In genomic region chr17:48025040-48025903, GRCh38 we compare ENCODE assay signal across 8 cellular contexts. TPM values are rescaled to one million over a fixed set of nuclear protein-coding genes. Genes with fewer than 3 reads are reported as not detected.
A peak's percentile ranks its signal among the peaks of the same experiment; 100 is the strongest.
DNase-seq lines count a peak whose midpoint lies in the region; ATAC-seq and TF ChIP-seq lines count a peak whose summit lies in the region.

No MANE protein-coding gene starts in this region.

- peak overlapping the region; percentile 57 for H2AFZ ChIP-seq in neuron (ENCODE audit: low read depth, low read length)

- no peak overlapping the region for H3K27ac ChIP-seq in SJCRH30
- peak overlapping the region; percentile 30 for H3K27ac ChIP-seq in foreskin keratinocyte
- H3K27ac ChIP-seq in stomach smooth muscle (ENCODE audit: low read length): peak overlapping the region; percentile 91

- H3K4me1 ChIP-seq in SJCRH30 (peaks cover 17% of the 10 kb centered on the region; the same call in 1 of the 2 replicates), foreskin keratinocyte (peaks cover 6% of the 10 kb centered on the region), neuron (ENCODE audit: insufficient read depth, low read length) (peaks cover 34% of the 10 kb centered on the region), stomach smooth muscle (ENCODE audit: control insufficient read depth, insufficient read depth, low read length) (peaks cover 35% of the 10 kb centered on the region)

- H3K9ac ChIP-seq in stomach smooth muscle (ENCODE audit: low read length in 2 of 2): peak overlapping the region; percentile 4 to 47

- peak; percentile 69 for TF ChIP-seq CTCF in HFF-Myc (IDR thresholded peaks at IDR 0.05; ENCODE audit: low read depth, low read length, missing control alignments)
- peak; percentile 99 for TF ChIP-seq CTCF in foreskin keratinocyte (conservative IDR thresholded peaks at IDR 0.05)

- H3K4me3 ChIP-seq in HFF-Myc (replicated peaks; ENCODE audit: low read depth, low read length) (peak overlapping the region; percentile 51), SJCRH30 (peak overlapping the region; percentile 58), neuron (ENCODE audit: low read length) (peak overlapping the region; percentile 46), stomach smooth muscle (ENCODE audit: low read length in 2 of 2) (peak overlapping the region; percentile 81 to 84)

- ATAC-seq in foreskin keratinocyte: peak; percentile 70

- H3K9me3 ChIP-seq in SJCRH30 (replicated peaks) (no peaks in the 10 kb centered on the region), neuron (ENCODE audit: low read length) (no peaks in the 10 kb centered on the region), stomach smooth muscle (ENCODE audit: control insufficient read depth in 2 of 2, low read length in 2 of 2) (no peaks in the 10 kb centered on the region)

- peak; percentile 91 for DNase-seq in GDM1 (lab: John Stamatoyannopoulos, UW)
- peak; percentile 89 for DNase-seq in HFF-Myc (ENCODE audit: extremely low read depth, low read depth)
- peak; percentile 94 for DNase-seq in MV-4-11 (lab: John Stamatoyannopoulos, UW)
- peak; percentile 98 for DNase-seq in SJCRH30
- peak; percentile 97 to 98 (median 98) for DNase-seq in activated naive CD4-positive, alpha-beta T cell (lab: John Stamatoyannopoulos, UW)
- peak; percentile 86 to 93 for DNase-seq in foreskin keratinocyte

- H3K27me3 ChIP-seq in SJCRH30 (0 out of 2 replicates have a peak, but pooled peaks cover 2% of the 10 kb centered on the region), foreskin keratinocyte (no peaks in the 10 kb centered on the region), neuron (ENCODE audit: insufficient read depth, low read length) (no peaks in the 10 kb centered on the region), stomach smooth muscle (ENCODE audit: control insufficient read depth in 1 of 2, insufficient read depth in 2 of 2, low read length in 2 of 2) (no peaks in the 10 kb centered on the region)

- H3K36me3 ChIP-seq in SJCRH30 (no peaks in the 10 kb centered on the region), neuron (ENCODE audit: insufficient read depth, low read length) (no peaks in the 10 kb centered on the region), stomach smooth muscle (ENCODE audit: control insufficient read depth in 2 of 2, insufficient read depth in 2 of 2, low read length in 2 of 2) (no peaks in the 10 kb centered on the region)

RNA-seq across cellular contexts. Expression of gene COPZ2, which starts 12.3 kb away (rescaled TPM):
- total RNA-seq in SJCRH30 (2014; rRNA removed; shearing (Covaris generic)): 0.32 TPM in 1 of 2 replicates, not detected in the other
- total RNA-seq in foreskin keratinocyte: 16.8 and 18.0 TPM in 2 replicates
- 18.3 and 23.3 TPM in 2 replicates for polyA plus RNA-seq in foreskin keratinocyte

RNA-seq across cellular contexts. Expression of gene NFE2L1, which starts 22.9 kb away (rescaled TPM):
- 75.1 and 78.1 TPM in 2 replicates for total RNA-seq in SJCRH30 (2014; rRNA removed; shearing (Covaris generic))
- 106 and 116 TPM in 2 replicates for total RNA-seq in foreskin keratinocyte
- 58.7 and 62.8 TPM in 2 replicates for polyA plus RNA-seq in foreskin keratinocyte

RNA-seq across cellular contexts. Expression of gene CDK5RAP3, which starts 54.4 kb away (rescaled TPM):
- total RNA-seq in SJCRH30 (2014; rRNA removed; shearing (Covaris generic)): 47.0 and 64.2 TPM in 2 replicates
- total RNA-seq in foreskin keratinocyte: 75.7 and 83.6 TPM in 2 replicates
- polyA plus RNA-seq in foreskin keratinocyte: 77.6 and 80.9 TPM in 2 replicates

Comparison
In these comparisons a context has a peak if more than half of its experiments do, and no peak if none do; other contexts are left out.
1. RNA of gene COPZ2, which starts 12.3 kb away (total RNA-seq): 16.8 to 18.0 TPM in foreskin keratinocyte; 0.32 TPM in SJCRH30; every median in the first group is over 10 times any median in the second.
2. Peak in every context shown above with its lines, with median percentiles within 50 percentile points of each other: DNase-seq and H3K4me3 ChIP-seq.